Comparison of ENCODE assay signal across 12 cellular contexts in genomic region chr3:112056451-112056929, GRCh38. TPM values are rescaled to one million over a fixed set of nuclear protein-coding genes. Genes with fewer than 3 reads are reported as not detected.
A peak's percentile ranks its signal among the peaks of the same experiment; 100 is the strongest.
DNase-seq lines count a peak whose midpoint lies in the region; ATAC-seq and TF ChIP-seq lines count a peak whose summit lies in the region.
"Had no signal": no experiment of that assay in that cellular context is flagged by ENCODE, and none has a peak within 500 bp of the region (broad histone marks: within the 10 kb centered on the region; RNA-seq: fewer than 3 reads in every experiment).

No MANE protein-coding gene starts in this region.

- H3K9me3 ChIP-seq in CD8-positive, alpha-beta T cell (ENCODE audit: low read length): no peaks in the 10 kb centered on the region
- H3K9me3 ChIP-seq in ascending aorta: no peaks in the 10 kb centered on the region

- no peaks in the 10 kb centered on the region for H3K36me3 Mint-ChIP-seq in CD8-positive, alpha-beta T cell
- no peaks in the 10 kb centered on the region for H3K36me3 Mint-ChIP-seq in activated T-helper 2 cell treated with anti-CD3 and anti-CD28 coated beads, Interferon-gamma antibody, Interleukin-2, Interleukin-4, amounts not matched to agents 10 μg/mL and 5 μg/mL and 100 μg/mL, durations not matched to agents 14 hours and 24 hours and 36 hours (ENCODE audit: low read depth)

- H3K4me1 Mint-ChIP-seq in CD8-positive, alpha-beta T cell (ENCODE audit: low read depth): peaks cover 5% of the 10 kb centered on the region
- H3K4me1 Mint-ChIP-seq in activated T-helper 2 cell treated with anti-CD3 and anti-CD28 coated beads, Interferon-gamma antibody, Interleukin-2, Interleukin-4, amounts not matched to agents 10 μg/mL and 5 μg/mL and 100 μg/mL, durations not matched to agents 14 hours and 24 hours and 36 hours (ENCODE audit: low read depth): peaks cover 31% of the 10 kb centered on the region

- no peaks in the 10 kb centered on the region for H3K27me3 ChIP-seq in CD8-positive, alpha-beta T cell (ENCODE audit: insufficient read depth, low read length)
- H3K27me3 ChIP-seq in ascending aorta: no peaks in the 10 kb centered on the region

- POLR2A ChIA-PET in CD8-positive, alpha-beta T cell (lab: Charles Lee): no interaction called here

- no peak overlapping the region for H3K27ac Mint-ChIP-seq in CD8-positive, alpha-beta T cell
- peak overlapping the region; percentile 15 for H3K27ac Mint-ChIP-seq in activated T-helper 2 cell treated with anti-CD3 and anti-CD28 coated beads, Interferon-gamma antibody, Interleukin-2, Interleukin-4, amounts not matched to agents 10 μg/mL and 5 μg/mL and 100 μg/mL, durations not matched to agents 14 hours and 24 hours and 36 hours

- H3K4me3 ChIP-seq in CD8-positive, alpha-beta T cell (ENCODE audit: low read depth, low read length): no peak overlapping the region
- H3K4me3 ChIP-seq in ascending aorta: no peak overlapping the region

- in situ Hi-C loops in ACHN (cut with HindIII; ENCODE audit: low pct_ligation_motif_present, low pct_unique_long_range_greater_than_20kb, low sequenced_read_pairs): no loop called here

- H3K36me3 ChIP-seq in CD8-positive, alpha-beta T cell (ENCODE audit: insufficient read depth, low read length): no peaks in the 10 kb centered on the region
- no peaks in the 10 kb centered on the region for H3K36me3 ChIP-seq in ascending aorta

- no peak for TF ChIP-seq CTCF in CD8-positive, alpha-beta T cell (IDR thresholded peaks at IDR 0.05)
- TF ChIP-seq CTCF in ascending aorta (IDR thresholded peaks at IDR 0.05): no peak

- H3K9me3 Mint-ChIP-seq in CD8-positive, alpha-beta T cell: peaks cover 4% of the 10 kb centered on the region
- no peaks in the 10 kb centered on the region for H3K9me3 Mint-ChIP-seq in activated T-helper 2 cell treated with anti-CD3 and anti-CD28 coated beads, Interferon-gamma antibody, Interleukin-2, Interleukin-4, amounts not matched to agents 10 μg/mL and 5 μg/mL and 100 μg/mL, durations not matched to agents 14 hours and 24 hours and 36 hours
- H3K9me3 Mint-ChIP-seq: neural crest cell had no signal

- intact Hi-C loops in CD8-positive, alpha-beta T cell (cut with DNase I, micrococcal nuclease): no loop called here
- intact Hi-C loops in activated T-helper 2 cell treated with anti-CD3 and anti-CD28 coated beads, Interferon-gamma antibody, Interleukin-2, Interleukin-4, amounts not matched to agents 10 μg/mL and 5 μg/mL and 100 μg/mL, durations not matched to agents 14 hours and 24 hours and 36 hours (cut with micrococcal nuclease): loop anchor here (1.0 kb wide), 1 partner anchor 19 kb away; no protein-coding TSS in a partner anchor
- intact Hi-C loops in ascending aorta (cut with DNase I): no loop called here

- CTCF ChIA-PET in CD8-positive, alpha-beta T cell (lab: Charles Lee): interaction anchor here (1.8 kb wide), 1 partner anchor 13 kb away, joined by 4 read pairs; no protein-coding TSS in a partner anchor

- H3K4me1 ChIP-seq in CD8-positive, alpha-beta T cell (ENCODE audit: insufficient read depth, low read length): no peaks in the 10 kb centered on the region
- peaks cover 0 to 3% of the 10 kb centered on the region in 2 donors for H3K4me1 ChIP-seq in ascending aorta

- no peak for DNase-seq in CD8-positive, alpha-beta T cell
- DNase-seq in HPDE6-E6E7 (ENCODE audit: extremely low spot score) (peak; percentile 29), iris pigment epithelial cell (ENCODE audit: low read depth) (peak; percentile 91), ACHN (no peak), ascending aorta (ENCODE audit: low spot score in 2 of 2) (no peak), inferior parietal cortex (ENCODE audit: extremely low spot score) (no peak)
- no peak for DNase-seq in activated T-helper 2 cell treated with anti-CD3 and anti-CD28 coated beads, Interferon-gamma antibody, Interleukin-2, Interleukin-4, amounts not matched to agents 10 μg/mL and 5 μg/mL and 100 μg/mL, durations not matched to agents 14 hours and 24 hours and 36 hours (ENCODE audit: low spot score)
- DNase-seq: anterior cingulate cortex, substantia nigra had no signal

- H3K4me3 Mint-ChIP-seq in CD8-positive, alpha-beta T cell: no peak overlapping the region
- H3K4me3 Mint-ChIP-seq in activated T-helper 2 cell treated with anti-CD3 and anti-CD28 coated beads, Interferon-gamma antibody, Interleukin-2, Interleukin-4, amounts not matched to agents 10 μg/mL and 5 μg/mL and 100 μg/mL, durations not matched to agents 14 hours and 24 hours and 36 hours (ENCODE audit: low read depth): peak overlapping the region; percentile 0
- H3K4me3 Mint-ChIP-seq: neural crest cell had no signal

- peaks cover 5% of the 10 kb centered on the region for H3K27me3 Mint-ChIP-seq in CD8-positive, alpha-beta T cell (ENCODE audit: low read depth)
- peaks cover 3% of the 10 kb centered on the region for H3K27me3 Mint-ChIP-seq in activated T-helper 2 cell treated with anti-CD3 and anti-CD28 coated beads, Interferon-gamma antibody, Interleukin-2, Interleukin-4, amounts not matched to agents 10 μg/mL and 5 μg/mL and 100 μg/mL, durations not matched to agents 14 hours and 24 hours and 36 hours (ENCODE audit: low read depth)

- no peak overlapping the region for H3K27ac ChIP-seq in CD8-positive, alpha-beta T cell (ENCODE audit: low read depth, low read length)
- no peak overlapping the region for H3K27ac ChIP-seq in ascending aorta
- H3K27ac ChIP-seq: VCaP had no signal

- ATAC-seq in CD8-positive, alpha-beta T cell: peak; percentile 11
- ATAC-seq in GM21381 (IDR thresholded peaks at IDR 0.05; ENCODE audit: unreplicated experiment): no peak

RNA-seq across cellular contexts. Expression of gene TMPRSS7, which starts 22.0 kb away (rescaled TPM):
- not detected for total RNA-seq in CD8-positive, alpha-beta T cell
- total RNA-seq in activated T-helper 2 cell treated with anti-CD3 and anti-CD28 coated beads, Interferon-gamma antibody, Interleukin-2, Interleukin-4, amounts not matched to agents 10 μg/mL and 5 μg/mL and 100 μg/mL, durations not matched to agents 14 hours and 24 hours and 36 hours: not detected in 2 replicates
- not detected for total RNA-seq in ascending aorta
- total RNA-seq: neural crest cell had no signal

RNA-seq across cellular contexts. Expression of gene C3orf52, which starts 29.7 kb away (rescaled TPM):
- under 1 TPM; 0.19 to 0.78 TPM for total RNA-seq in CD8-positive, alpha-beta T cell
- total RNA-seq in activated T-helper 2 cell treated with anti-CD3 and anti-CD28 coated beads, Interferon-gamma antibody, Interleukin-2, Interleukin-4, amounts not matched to agents 10 μg/mL and 5 μg/mL and 100 μg/mL, durations not matched to agents 14 hours and 24 hours and 36 hours: 11.7 and 13.3 TPM in 2 replicates
- 0.32 TPM for total RNA-seq in ascending aorta

RNA-seq across cellular contexts. Expression of gene TAGLN3, which starts 57.8 kb away (rescaled TPM):
- total RNA-seq in CD8-positive, alpha-beta T cell: not detected
- total RNA-seq in activated T-helper 2 cell treated with anti-CD3 and anti-CD28 coated beads, Interferon-gamma antibody, Interleukin-2, Interleukin-4, amounts not matched to agents 10 μg/mL and 5 μg/mL and 100 μg/mL, durations not matched to agents 14 hours and 24 hours and 36 hours: 0.34 and 0.46 TPM in 2 replicates
- not detected for total RNA-seq in ascending aorta

Comparison
In these comparisons a context has a peak if more than half of its experiments do, and no peak if none do; other contexts are left out.
1. DNase-seq: peak in HPDE6-E6E7 (single experiment) and iris pigment epithelial cell (single experiment); none in CD8-positive, alpha-beta T cell (0 of 7), activated T-helper 2 cell treated with anti-CD3 and anti-CD28 coated beads, Interferon-gamma antibody, Interleukin-2, Interleukin-4, amounts not matched to agents 10 μg/mL and 5 μg/mL and 100 μg/mL, durations not matched to agents 14 hours and 24 hours and 36 hours (single experiment), ACHN (single experiment), ascending aorta (0 of 2) and inferior parietal cortex (single experiment).